In the genomic region with DNA sequence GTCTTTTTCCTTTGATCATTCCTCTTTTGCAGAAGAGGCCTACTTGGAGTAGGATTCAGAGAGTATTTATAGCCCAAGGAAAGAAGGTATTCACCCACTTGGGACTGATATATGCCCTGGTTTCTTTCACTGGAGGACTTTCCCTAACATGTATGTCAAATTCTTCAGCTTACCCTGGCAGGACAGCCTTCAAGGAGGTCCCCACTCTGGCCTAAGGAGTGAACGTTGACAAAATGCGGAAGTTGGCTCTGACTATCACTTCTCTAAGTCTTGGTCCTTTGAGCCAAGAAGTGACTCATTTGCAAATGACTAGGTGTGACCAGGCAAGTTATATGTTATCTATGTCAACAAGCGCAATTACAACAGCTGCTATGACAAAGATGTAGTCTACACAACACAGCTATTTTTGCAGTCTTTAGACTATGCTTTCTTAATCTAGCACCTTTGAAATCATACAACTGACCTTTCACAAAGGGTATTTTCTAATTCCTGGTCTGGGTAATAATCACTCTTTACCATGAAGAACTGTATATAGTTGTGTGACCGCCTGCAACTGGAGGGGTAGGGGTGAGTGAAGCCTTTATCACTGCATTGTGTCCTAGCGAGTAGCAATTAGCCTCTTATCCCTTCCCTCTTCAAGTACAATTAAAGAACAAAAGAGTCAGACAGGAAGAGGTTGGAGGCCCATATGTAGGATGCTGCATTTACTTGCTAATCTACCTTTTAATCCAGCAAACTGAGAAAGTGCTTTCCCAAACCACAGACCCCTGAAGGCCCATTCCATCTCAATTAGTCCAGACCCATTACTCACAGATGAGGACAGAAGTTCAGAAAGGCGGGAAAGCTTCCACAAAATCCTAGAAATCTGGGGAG, we compare ENCODE assay signal across 1 cellular context.
TF ChIP-seq lines count a peak whose summit lies in the region.

No MANE protein-coding gene starts in this region.

TF ChIP-seq in SK-N-SH, 30 proteins besides CTCF, POLR2A, EP300 and RAD21 (continued from another document):
- TF ChIP-seq, protein P1, sequence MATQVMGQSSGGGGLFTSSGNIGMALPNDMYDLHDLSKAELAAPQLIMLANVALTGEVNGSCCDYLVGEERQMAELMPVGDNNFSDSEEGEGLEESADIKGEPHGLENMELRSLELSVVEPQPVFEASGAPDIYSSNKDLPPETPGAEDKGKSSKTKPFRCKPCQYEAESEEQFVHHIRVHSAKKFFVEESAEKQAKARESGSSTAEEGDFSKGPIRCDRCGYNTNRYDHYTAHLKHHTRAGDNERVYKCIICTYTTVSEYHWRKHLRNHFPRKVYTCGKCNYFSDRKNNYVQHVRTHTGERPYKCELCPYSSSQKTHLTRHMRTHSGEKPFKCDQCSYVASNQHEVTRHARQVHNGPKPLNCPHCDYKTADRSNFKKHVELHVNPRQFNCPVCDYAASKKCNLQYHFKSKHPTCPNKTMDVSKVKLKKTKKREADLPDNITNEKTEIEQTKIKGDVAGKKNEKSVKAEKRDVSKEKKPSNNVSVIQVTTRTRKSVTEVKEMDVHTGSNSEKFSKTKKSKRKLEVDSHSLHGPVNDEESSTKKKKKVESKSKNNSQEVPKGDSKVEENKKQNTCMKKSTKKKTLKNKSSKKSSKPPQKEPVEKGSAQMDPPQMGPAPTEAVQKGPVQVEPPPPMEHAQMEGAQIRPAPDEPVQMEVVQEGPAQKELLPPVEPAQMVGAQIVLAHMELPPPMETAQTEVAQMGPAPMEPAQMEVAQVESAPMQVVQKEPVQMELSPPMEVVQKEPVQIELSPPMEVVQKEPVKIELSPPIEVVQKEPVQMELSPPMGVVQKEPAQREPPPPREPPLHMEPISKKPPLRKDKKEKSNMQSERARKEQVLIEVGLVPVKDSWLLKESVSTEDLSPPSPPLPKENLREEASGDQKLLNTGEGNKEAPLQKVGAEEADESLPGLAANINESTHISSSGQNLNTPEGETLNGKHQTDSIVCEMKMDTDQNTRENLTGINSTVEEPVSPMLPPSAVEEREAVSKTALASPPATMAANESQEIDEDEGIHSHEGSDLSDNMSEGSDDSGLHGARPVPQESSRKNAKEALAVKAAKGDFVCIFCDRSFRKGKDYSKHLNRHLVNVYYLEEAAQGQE (IDR thresholded peaks at IDR 0.05; ENCODE audit: low read depth, low read length) = no peak
- TF ChIP-seq TCF12 (IDR thresholded peaks at IDR 0.05) (no peak), MEF2A (IDR thresholded peaks at IDR 0.05; ENCODE audit: borderline replicate concordance, low read depth) (no peak), MXI1 (IDR thresholded peaks at IDR 0.05; ENCODE audit: low read depth, low read length) (no peak), TAF1 (IDR thresholded peaks at IDR 0.05; ENCODE audit: borderline replicate concordance, low read depth, low read length) (no peak), RXRA (IDR thresholded peaks at IDR 0.05; ENCODE audit: borderline replicate concordance, low read depth) (no peak), RCOR1 (IDR thresholded peaks at IDR 0.05; ENCODE audit: low read length) (no peak)
- TF ChIP-seq, protein P2, sequence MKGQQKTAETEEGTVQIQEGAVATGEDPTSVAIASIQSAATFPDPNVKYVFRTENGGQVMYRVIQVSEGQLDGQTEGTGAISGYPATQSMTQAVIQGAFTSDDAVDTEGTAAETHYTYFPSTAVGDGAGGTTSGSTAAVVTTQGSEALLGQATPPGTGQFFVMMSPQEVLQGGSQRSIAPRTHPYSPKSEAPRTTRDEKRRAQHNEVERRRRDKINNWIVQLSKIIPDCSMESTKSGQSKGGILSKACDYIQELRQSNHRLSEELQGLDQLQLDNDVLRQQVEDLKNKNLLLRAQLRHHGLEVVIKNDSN (IDR thresholded peaks at IDR 0.05; ENCODE audit: borderline replicate concordance, low read depth) = no peak
- TF ChIP-seq, protein P3, sequence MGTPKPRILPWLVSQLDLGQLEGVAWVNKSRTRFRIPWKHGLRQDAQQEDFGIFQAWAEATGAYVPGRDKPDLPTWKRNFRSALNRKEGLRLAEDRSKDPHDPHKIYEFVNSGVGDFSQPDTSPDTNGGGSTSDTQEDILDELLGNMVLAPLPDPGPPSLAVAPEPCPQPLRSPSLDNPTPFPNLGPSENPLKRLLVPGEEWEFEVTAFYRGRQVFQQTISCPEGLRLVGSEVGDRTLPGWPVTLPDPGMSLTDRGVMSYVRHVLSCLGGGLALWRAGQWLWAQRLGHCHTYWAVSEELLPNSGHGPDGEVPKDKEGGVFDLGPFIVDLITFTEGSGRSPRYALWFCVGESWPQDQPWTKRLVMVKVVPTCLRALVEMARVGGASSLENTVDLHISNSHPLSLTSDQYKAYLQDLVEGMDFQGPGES (IDR thresholded peaks at IDR 0.05; ENCODE audit: low read depth, low read length) = no peak
- TF ChIP-seq, protein P4, sequence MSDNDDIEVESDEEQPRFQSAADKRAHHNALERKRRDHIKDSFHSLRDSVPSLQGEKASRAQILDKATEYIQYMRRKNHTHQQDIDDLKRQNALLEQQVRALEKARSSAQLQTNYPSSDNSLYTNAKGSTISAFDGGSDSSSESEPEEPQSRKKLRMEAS (IDR thresholded peaks at IDR 0.05; ENCODE audit: low read depth) = no peak
